In genomic region chr11:124415356-124415923, GRCh38 we compare ENCODE assay signal across 8 cellular contexts. TPM values are rescaled to one million over a fixed set of nuclear protein-coding genes. Genes with fewer than 3 reads are reported as not detected.
DNase-seq lines count a peak whose midpoint lies in the region; ATAC-seq, FAIRE-seq and TF ChIP-seq lines count a peak whose summit lies in the region.

No MANE protein-coding gene starts in this region.

- BruUV-seq in HepG2 (replicated peaks; lab: Mats Ljungman, UMichigan) = no TSS peak

- no peak overlapping the region for H3K9ac ChIP-seq in HepG2 (ENCODE audit: insufficient read depth, low read depth, low read length)

- peak; percentile 60 to 74 for DNase-seq in cardiac muscle cell (ENCODE audit: low read depth in 1 of 2, low spot score in 1 of 2)
- DNase-seq in Right ventricle myocardium superior = no peak
- DNase-seq in NCI-H2029 (lab: John Stamatoyannopoulos, UW) = peak; percentile 2
- DNase-seq in astrocyte of the spinal cord (ENCODE audit: low read depth, low spot score) = peak; percentile 64
- DNase-seq in HepG2 (ENCODE audit: low spot score) = peak; percentile 37
- DNase-seq in activated CD8-positive, alpha-beta memory T cell treated with anti-CD3 and anti-CD28 coated beads for 24 hours = no peak
- no peak for DNase-seq in stimulated activated naive CD8-positive, alpha-beta T cell treated with anti-CD3 and anti-CD28 coated beads, Interleukin-15, Interleukin-2, amounts not matched to agents 100 U/mL and 50 U/mL, for 24 hours

- H2AFZ ChIP-seq in HepG2 (ENCODE audit: low read length) = no peak overlapping the region

- H4K20me1 ChIP-seq in HepG2 (ENCODE audit: insufficient read depth, low read length) = no peaks in the 10 kb centered on the region

- H3K36me3 ChIP-seq in cardiac muscle cell (no peaks in the 10 kb centered on the region), HepG2 (replicated peaks in 1 of 2; ENCODE audit: control insufficient read depth in 1 of 2, insufficient read depth in 2 of 2, low read length in 2 of 2) (no peaks in the 10 kb centered on the region)

- no peak for TF ChIP-seq POLR2A in HepG2 (IDR thresholded peaks at IDR 0.05; ENCODE audit: insufficient read depth in 1 of 2, low read depth in 2 of 2, low read length in 2 of 2)

- POLR2A ChIA-PET in HepG2 (lab: Yijun Ruan, JAX) = no interaction called here

- no peak for TF ChIP-seq RAD21 in HepG2 (CRISPR knock-in tag; IDR thresholded peaks at IDR 0.05)

- H3K9me3 ChIP-seq in cardiac muscle cell (ENCODE audit: low read depth) (no peaks in the 10 kb centered on the region), HepG2 (ENCODE audit: low read length) (no peaks in the 10 kb centered on the region)

- H3K27me3 ChIP-seq in cardiac muscle cell (peaks cover 22% of the 10 kb centered on the region), HepG2 (ENCODE audit: control insufficient read depth in 1 of 2, insufficient read depth in 2 of 2, low read length in 2 of 2) (no peaks in the 10 kb centered on the region; a peak in 2 of 5 replicates)

- in situ Hi-C loops in astrocyte of the spinal cord (cut with HindIII; ENCODE audit: low sequenced_read_pairs) = no loop called here
- in situ Hi-C loops in HepG2 (cut with HindIII; ENCODE audit: extremely low pct_ligation_motif_present, low pct_unique_long_range_greater_than_20kb) = loop anchor here (5.0 kb wide), 1 partner anchor 172 kb away; no protein-coding TSS in a partner anchor

- no peak for FAIRE-seq in HepG2 (lab: Jason Lieb, UNC)

- TF ChIP-seq CTCF in cardiac muscle cell (IDR thresholded peaks at IDR 0.05; ENCODE audit: low read depth, low read length) (peak; percentile 67), astrocyte of the spinal cord (IDR thresholded peaks at IDR 0.05; ENCODE audit: low read depth, low read length) (peak; percentile 71), HepG2 (CRISPR knock-in tag; IDR thresholded peaks at IDR 0.05) (peak; percentile 43; the same call in 1 of the 2 replicates)

- H3K79me2 ChIP-seq in HepG2 (ENCODE audit: insufficient read depth, low read length) = no peaks in the 10 kb centered on the region

- no peak overlapping the region for H3K4me3 ChIP-seq in cardiac muscle cell
- no peak overlapping the region for H3K4me3 ChIP-seq in astrocyte of the spinal cord (ENCODE audit: low read depth, low read length)
- no peak overlapping the region for H3K4me3 ChIP-seq in HepG2 (replicated peaks in 1 of 3; ENCODE audit: insufficient read depth in 1 of 3, low read depth in 2 of 3, low read length in 3 of 3)

- TF ChIP-seq EP300 in HepG2 (IDR thresholded peaks at IDR 0.05; ENCODE audit: low read depth in 2 of 2, low read length in 2 of 2) = no peak
- TF ChIP-seq EP300 in HepG2 (CRISPR knock-in tag; IDR thresholded peaks at IDR 0.05; ENCODE audit: borderline replicate concordance) = no peak

- WGBS in HepG2 (ENCODE audit: low lambda C conversion rate) = 2% methylated on average over 5 of the region's 5 CpGs

- H3K27ac ChIP-seq in cardiac muscle cell (no peak overlapping the region), HepG2 (ENCODE audit: extremely low read length, insufficient read depth, low read length) (no peak overlapping the region)

- intact Hi-C loops in Right ventricle myocardium superior (cut with DNase I) (no loop called here), HepG2 (cut with micrococcal nuclease; ENCODE audit: unreplicated experiment) (loop anchor here (1.0 to 2.0 kb wide), 2 partner anchors 171 to 451 kb away; no protein-coding TSS in a partner anchor)

- peaks cover 5% of the 10 kb centered on the region for H3K4me1 ChIP-seq in cardiac muscle cell (ENCODE audit: low read depth)
- no peaks in the 10 kb centered on the region for H3K4me1 ChIP-seq in HepG2 (ENCODE audit: insufficient read depth, low read length)

- ATAC-seq in Right ventricle myocardium superior (ENCODE audit: poor library complexity) (no peak), HepG2 (no peak), HG03378 (IDR thresholded peaks at IDR 0.05; ENCODE audit: unreplicated experiment) (no peak)
- no peak for ATAC-seq in stimulated activated naive CD8-positive, alpha-beta T cell treated with anti-CD3 and anti-CD28 coated beads, Interleukin-15, Interleukin-2, amounts not matched to agents 100 U/mL and 50 U/mL, for 24 hours

- CTCF ChIA-PET in HepG2 (lab: Yijun Ruan, JAX; ENCODE audit: low intra/inter-chr PET ratio, low total read pairs) = interaction anchor here (2.3 kb wide), 1 partner anchor 170 kb away, joined by 29 read pairs; no protein-coding TSS in a partner anchor

- H3K4me2 ChIP-seq in HepG2 (ENCODE audit: low read depth, low read length) = no peak overlapping the region

RNA-seq across cellular contexts. Expression of gene OR8B4, which starts 9.2 kb away (rescaled TPM):
- total RNA-seq in cardiac muscle cell (not detected in 2 replicates), Right ventricle myocardium superior (not detected), HepG2 (2016; rRNA removed; fragmentation: Illumina TruSeq; extraction: Trizol) (not detected in 2 replicates)
- polyA plus RNA-seq in cardiac muscle cell (not detected in 2 replicates), HepG2 (2011; rRNA removed) (not detected in 2 replicates)
- total RNA-seq in HepG2 (2016; cell fraction: cytosol; rRNA removed; fragmentation: Illumina TruSeq; extraction: Trizol; ENCODE audit: low read depth) = not detected in 2 replicates
- total RNA-seq in HepG2 (2016; cell fraction: insoluble cytoplasmic fraction; rRNA removed; fragmentation: Illumina TruSeq; extraction: Trizol) = not detected in 2 replicates
- not detected in 2 replicates for total RNA-seq in HepG2 (2016; cell fraction: membrane; rRNA removed; fragmentation: Illumina TruSeq; extraction: Trizol)
- total RNA-seq in HepG2 (2016; cell fraction: nucleus; rRNA removed; fragmentation: Illumina TruSeq; extraction: Trizol) = not detected in 2 replicates
- not detected in 2 replicates for polyA plus RNA-seq in HepG2 (2011; cell fraction: cytosol; rRNA removed)
- polyA plus RNA-seq in HepG2 (2011; cell fraction: nucleus; rRNA removed) = not detected in 2 replicates
- polyA plus RNA-seq in HepG2 (2012) = not detected in 2 replicates
- polyA plus RNA-seq in HepG2 (2016; cell fraction: cytosol; fragmentation: Illumina TruSeq; extraction: Trizol; ENCODE audit: low read depth) = not detected in 2 replicates
- polyA plus RNA-seq in HepG2 (2016; cell fraction: insoluble cytoplasmic fraction; fragmentation: Illumina TruSeq; extraction: Trizol; ENCODE audit: low read depth) = not detected in 2 replicates
- polyA plus RNA-seq in HepG2 (2016; cell fraction: membrane; fragmentation: Illumina TruSeq; extraction: Trizol; ENCODE audit: low read depth) = not detected in 2 replicates
- not detected in 2 replicates for polyA plus RNA-seq in HepG2 (2016; cell fraction: nucleus; fragmentation: Illumina TruSeq; extraction: Trizol; ENCODE audit: insufficient read depth, low read depth)
- not detected in 2 replicates for polyA minus RNA-seq in HepG2 (2011; rRNA and poly(A)+ RNA removed; ENCODE audit: low replicate concordance)
- polyA minus RNA-seq in HepG2 (2011; cell fraction: cytosol; rRNA and poly(A)+ RNA removed) = not detected in 2 replicates
- polyA minus RNA-seq in HepG2 (2011; cell fraction: nucleus; rRNA and poly(A)+ RNA removed) = not detected in 2 replicates

RNA-seq across cellular contexts. Expression of gene OR8B3, which starts 16.6 kb away (rescaled TPM):
- total RNA-seq in cardiac muscle cell (not detected in 2 replicates), Right ventricle myocardium superior (not detected), HepG2 (2016; rRNA removed; fragmentation: Illumina TruSeq; extraction: Trizol) (not detected in 2 replicates)
- polyA plus RNA-seq in cardiac muscle cell (not detected in 2 replicates), HepG2 (2011; rRNA removed) (not detected in 2 replicates)
- not detected in 2 replicates for total RNA-seq in HepG2 (2016; cell fraction: cytosol; rRNA removed; fragmentation: Illumina TruSeq; extraction: Trizol; ENCODE audit: low read depth)
- not detected in 2 replicates for total RNA-seq in HepG2 (2016; cell fraction: insoluble cytoplasmic fraction; rRNA removed; fragmentation: Illumina TruSeq; extraction: Trizol)
- total RNA-seq in HepG2 (2016; cell fraction: membrane; rRNA removed; fragmentation: Illumina TruSeq; extraction: Trizol) = not detected in 2 replicates
- total RNA-seq in HepG2 (2016; cell fraction: nucleus; rRNA removed; fragmentation: Illumina TruSeq; extraction: Trizol) = not detected in 2 replicates
- polyA plus RNA-seq in HepG2 (2011; cell fraction: cytosol; rRNA removed) = not detected in 2 replicates
- not detected in 2 replicates for polyA plus RNA-seq in HepG2 (2011; cell fraction: nucleus; rRNA removed)
- not detected in 2 replicates for polyA plus RNA-seq in HepG2 (2012)
- not detected in 2 replicates for polyA plus RNA-seq in HepG2 (2016; cell fraction: cytosol; fragmentation: Illumina TruSeq; extraction: Trizol; ENCODE audit: low read depth)
- polyA plus RNA-seq in HepG2 (2016; cell fraction: insoluble cytoplasmic fraction; fragmentation: Illumina TruSeq; extraction: Trizol; ENCODE audit: low read depth) = not detected in 2 replicates
- polyA plus RNA-seq in HepG2 (2016; cell fraction: membrane; fragmentation: Illumina TruSeq; extraction: Trizol; ENCODE audit: low read depth) = not detected in 2 replicates
- not detected in 2 replicates for polyA plus RNA-seq in HepG2 (2016; cell fraction: nucleus; fragmentation: Illumina TruSeq; extraction: Trizol; ENCODE audit: insufficient read depth, low read depth)
- not detected in 2 replicates for polyA minus RNA-seq in HepG2 (2011; rRNA and poly(A)+ RNA removed; ENCODE audit: low replicate concordance)
- not detected in 2 replicates for polyA minus RNA-seq in HepG2 (2011; cell fraction: cytosol; rRNA and poly(A)+ RNA removed)
- not detected in 2 replicates for polyA minus RNA-seq in HepG2 (2011; cell fraction: nucleus; rRNA and poly(A)+ RNA removed)

RNA-seq across cellular contexts. Expression of gene OR8B8, which starts 30.1 kb away (rescaled TPM):
- not detected in 2 replicates for total RNA-seq in cardiac muscle cell
- polyA plus RNA-seq in cardiac muscle cell = not detected in 2 replicates
- total RNA-seq in Right ventricle myocardium superior = not detected
- total RNA-seq in HepG2 (2016; rRNA removed; fragmentation: Illumina TruSeq; extraction: Trizol) = not detected in 2 replicates
- total RNA-seq in HepG2 (2016; cell fraction: cytosol; rRNA removed; fragmentation: Illumina TruSeq; extraction: Trizol; ENCODE audit: low read depth) = not detected in 2 replicates
- not detected in 2 replicates for total RNA-seq in HepG2 (2016; cell fraction: insoluble cytoplasmic fraction; rRNA removed; fragmentation: Illumina TruSeq; extraction: Trizol)
- not detected in 2 replicates for total RNA-seq in HepG2 (2016; cell fraction: membrane; rRNA removed; fragmentation: Illumina TruSeq; extraction: Trizol)
- total RNA-seq in HepG2 (2016; cell fraction: nucleus; rRNA removed; fragmentation: Illumina TruSeq; extraction: Trizol) = not detected in 2 replicates
- polyA plus RNA-seq in HepG2 (2011; rRNA removed) = not detected in 2 replicates
- polyA plus RNA-seq in HepG2 (2011; cell fraction: cytosol; rRNA removed) = not detected in 2 replicates
- not detected in 2 replicates for polyA plus RNA-seq in HepG2 (2011; cell fraction: nucleus; rRNA removed)
- not detected in 2 replicates for polyA plus RNA-seq in HepG2 (2012)
- not detected in 2 replicates for polyA plus RNA-seq in HepG2 (2016; cell fraction: cytosol; fragmentation: Illumina TruSeq; extraction: Trizol; ENCODE audit: low read depth)
- not detected in 2 replicates for polyA plus RNA-seq in HepG2 (2016; cell fraction: insoluble cytoplasmic fraction; fragmentation: Illumina TruSeq; extraction: Trizol; ENCODE audit: low read depth)
- not detected in 2 replicates for polyA plus RNA-seq in HepG2 (2016; cell fraction: membrane; fragmentation: Illumina TruSeq; extraction: Trizol; ENCODE audit: low read depth)
- not detected in 2 replicates for polyA plus RNA-seq in HepG2 (2016; cell fraction: nucleus; fragmentation: Illumina TruSeq; extraction: Trizol; ENCODE audit: insufficient read depth, low read depth)
- polyA minus RNA-seq in HepG2 (2011; rRNA and poly(A)+ RNA removed; ENCODE audit: low replicate concordance) = not detected in 2 replicates
- not detected in 2 replicates for polyA minus RNA-seq in HepG2 (2011; cell fraction: cytosol; rRNA and poly(A)+ RNA removed)
- not detected in 2 replicates for polyA minus RNA-seq in HepG2 (2011; cell fraction: nucleus; rRNA and poly(A)+ RNA removed)

RNA-seq across cellular contexts. Expression of gene OR8B2, which starts 31.1 kb away (rescaled TPM):
- total RNA-seq in cardiac muscle cell (not detected in 2 replicates), Right ventricle myocardium superior (not detected), HepG2 (2016; rRNA removed; fragmentation: Illumina TruSeq; extraction: Trizol) (not detected in 2 replicates)
- polyA plus RNA-seq in cardiac muscle cell (not detected in 2 replicates), HepG2 (2011; rRNA removed) (not detected in 2 replicates)
- total RNA-seq in HepG2 (2016; cell fraction: cytosol; rRNA removed; fragmentation: Illumina TruSeq; extraction: Trizol; ENCODE audit: low read depth) = not detected in 2 replicates
- total RNA-seq in HepG2 (2016; cell fraction: insoluble cytoplasmic fraction; rRNA removed; fragmentation: Illumina TruSeq; extraction: Trizol) = not detected in 2 replicates
- total RNA-seq in HepG2 (2016; cell fraction: membrane; rRNA removed; fragmentation: Illumina TruSeq; extraction: Trizol) = not detected in 2 replicates
- total RNA-seq in HepG2 (2016; cell fraction: nucleus; rRNA removed; fragmentation: Illumina TruSeq; extraction: Trizol) = not detected in 2 replicates
- not detected in 2 replicates for polyA plus RNA-seq in HepG2 (2011; cell fraction: cytosol; rRNA removed)
- not detected in 2 replicates for polyA plus RNA-seq in HepG2 (2011; cell fraction: nucleus; rRNA removed)
- polyA plus RNA-seq in HepG2 (2012) = not detected in 2 replicates
- not detected in 2 replicates for polyA plus RNA-seq in HepG2 (2016; cell fraction: cytosol; fragmentation: Illumina TruSeq; extraction: Trizol; ENCODE audit: low read depth)
- not detected in 2 replicates for polyA plus RNA-seq in HepG2 (2016; cell fraction: insoluble cytoplasmic fraction; fragmentation: Illumina TruSeq; extraction: Trizol; ENCODE audit: low read depth)
- polyA plus RNA-seq in HepG2 (2016; cell fraction: membrane; fragmentation: Illumina TruSeq; extraction: Trizol; ENCODE audit: low read depth) = not detected in 2 replicates
- polyA plus RNA-seq in HepG2 (2016; cell fraction: nucleus; fragmentation: Illumina TruSeq; extraction: Trizol; ENCODE audit: insufficient read depth, low read depth) = not detected in 2 replicates
- polyA minus RNA-seq in HepG2 (2011; rRNA and poly(A)+ RNA removed; ENCODE audit: low replicate concordance) = not detected in 2 replicates
- polyA minus RNA-seq in HepG2 (2011; cell fraction: cytosol; rRNA and poly(A)+ RNA removed) = not detected in 2 replicates
- not detected in 2 replicates for polyA minus RNA-seq in HepG2 (2011; cell fraction: nucleus; rRNA and poly(A)+ RNA removed)

Comparison
In these comparisons a context has a peak if more than half of its experiments do, and no peak if none do; other contexts are left out.
1. DNase-seq: peak in cardiac muscle cell (2 of 2), NCI-H2029 (single experiment), astrocyte of the spinal cord (single experiment) and HepG2 (single experiment); none in Right ventricle myocardium superior (single experiment), activated CD8-positive, alpha-beta memory T cell treated with anti-CD3 and anti-CD28 coated beads for 24 hours (single experiment) and stimulated activated naive CD8-positive, alpha-beta T cell treated with anti-CD3 and anti-CD28 coated beads, Interleukin-15, Interleukin-2, amounts not matched to agents 100 U/mL and 50 U/mL, for 24 hours (single experiment).
2. Peak in every context shown above with its lines, with median percentiles within 50 percentile points of each other: CTCF ChIP-seq.